1 cellular context compared by ENCODE assay signal in genomic region chr7:139431459-139431858, GRCh38.
TF ChIP-seq lines count a peak whose summit lies in the region.

No MANE protein-coding gene starts in this region.

TF ChIP-seq in GM23338, 12 proteins besides CTCF, POLR2A, EP300 and RAD21 (continued from another document):
- no peak for TF ChIP-seq REST (IDR thresholded peaks at IDR 0.05; ENCODE audit: unreplicated experiment)
- TF ChIP-seq ZNF462 (CRISPR knock-in tag; IDR thresholded peaks at IDR 0.05): no peak
- TF ChIP-seq EZH2phosphoT487 (IDR thresholded peaks at IDR 0.05; ENCODE audit: unreplicated experiment): no peak
- TF ChIP-seq ZNF114 (CRISPR knock-in tag; IDR thresholded peaks at IDR 0.05): no peak
- TF ChIP-seq NANOG (IDR thresholded peaks at IDR 0.05; ENCODE audit: borderline replicate concordance): no peak
- no peak for TF ChIP-seq EZH2 (IDR thresholded peaks at IDR 0.05; ENCODE audit: low read depth, unreplicated experiment)
- no peak for TF ChIP-seq STAT1 (IDR thresholded peaks at IDR 0.05; ENCODE audit: unreplicated experiment)
- TF ChIP-seq POLR2AphosphoS5 (IDR thresholded peaks at IDR 0.05; ENCODE audit: low read depth): no peak
- TF ChIP-seq JUNB (IDR thresholded peaks at IDR 0.05; ENCODE audit: unreplicated experiment): no peak
